Comparison of ENCODE assay signal across 1 cellular context in the genomic region with DNA sequence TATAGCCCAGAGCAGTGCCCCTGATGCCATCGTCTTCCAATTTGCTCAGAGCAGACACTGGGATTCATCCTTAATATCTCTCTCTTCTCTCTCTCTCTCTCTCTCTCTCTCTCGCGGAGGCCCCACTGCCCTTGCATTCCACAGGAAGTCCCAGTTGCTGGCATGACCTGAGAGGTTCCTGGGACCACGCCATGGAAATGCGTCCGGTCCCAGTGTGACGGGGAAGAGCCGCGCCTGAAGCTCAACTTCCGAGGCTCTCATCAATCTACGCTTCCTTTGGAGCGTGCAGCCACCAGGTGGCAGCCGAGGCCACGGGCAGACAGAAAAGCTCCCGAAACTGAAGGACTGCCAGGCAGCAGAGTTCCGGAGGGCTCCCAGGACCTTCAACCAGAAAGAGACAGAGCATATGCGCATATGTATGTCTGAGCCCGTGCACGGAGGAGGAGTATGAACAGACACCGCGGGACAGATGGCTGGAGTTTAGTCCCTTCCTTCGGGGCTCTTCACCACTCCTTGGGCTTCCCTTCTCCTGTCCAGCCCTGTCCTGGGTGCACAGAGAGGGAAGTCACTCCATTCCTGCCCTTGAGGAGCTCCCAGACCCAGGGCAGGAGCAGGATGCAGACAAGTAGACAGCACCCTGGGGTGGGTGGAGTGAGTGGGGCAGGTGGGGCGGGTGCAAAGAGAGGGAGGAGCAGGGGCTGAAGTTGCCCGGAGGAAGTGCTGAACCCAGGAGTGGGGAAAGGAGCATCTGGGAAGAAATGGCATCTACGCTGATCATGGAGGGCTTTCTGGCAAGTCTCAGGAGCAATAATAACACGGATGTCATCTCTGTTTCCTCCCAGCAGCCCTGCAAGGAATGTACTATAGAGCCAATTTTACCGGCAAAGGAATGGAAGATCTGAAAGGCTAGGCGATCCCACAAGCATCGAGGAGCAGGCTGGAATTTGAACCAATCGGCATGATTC.
TF ChIP-seq lines count a peak whose summit lies in the region.

No MANE protein-coding gene starts in this region.

TF ChIP-seq in K562, 482 proteins besides CTCF, POLR2A, EP300 and RAD21 (continued from another document and continues in another):
- TF ChIP-seq, protein P1, sequence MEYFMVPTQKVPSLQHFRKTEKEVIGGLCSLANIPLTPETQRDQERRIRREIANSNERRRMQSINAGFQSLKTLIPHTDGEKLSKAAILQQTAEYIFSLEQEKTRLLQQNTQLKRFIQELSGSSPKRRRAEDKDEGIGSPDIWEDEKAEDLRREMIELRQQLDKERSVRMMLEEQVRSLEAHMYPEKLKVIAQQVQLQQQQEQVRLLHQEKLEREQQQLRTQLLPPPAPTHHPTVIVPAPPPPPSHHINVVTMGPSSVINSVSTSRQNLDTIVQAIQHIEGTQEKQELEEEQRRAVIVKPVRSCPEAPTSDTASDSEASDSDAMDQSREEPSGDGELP (CRISPR knock-in tag; IDR thresholded peaks at IDR 0.05; ENCODE audit: borderline replicate concordance), result peak; percentile 80
- TF ChIP-seq, protein P2, sequence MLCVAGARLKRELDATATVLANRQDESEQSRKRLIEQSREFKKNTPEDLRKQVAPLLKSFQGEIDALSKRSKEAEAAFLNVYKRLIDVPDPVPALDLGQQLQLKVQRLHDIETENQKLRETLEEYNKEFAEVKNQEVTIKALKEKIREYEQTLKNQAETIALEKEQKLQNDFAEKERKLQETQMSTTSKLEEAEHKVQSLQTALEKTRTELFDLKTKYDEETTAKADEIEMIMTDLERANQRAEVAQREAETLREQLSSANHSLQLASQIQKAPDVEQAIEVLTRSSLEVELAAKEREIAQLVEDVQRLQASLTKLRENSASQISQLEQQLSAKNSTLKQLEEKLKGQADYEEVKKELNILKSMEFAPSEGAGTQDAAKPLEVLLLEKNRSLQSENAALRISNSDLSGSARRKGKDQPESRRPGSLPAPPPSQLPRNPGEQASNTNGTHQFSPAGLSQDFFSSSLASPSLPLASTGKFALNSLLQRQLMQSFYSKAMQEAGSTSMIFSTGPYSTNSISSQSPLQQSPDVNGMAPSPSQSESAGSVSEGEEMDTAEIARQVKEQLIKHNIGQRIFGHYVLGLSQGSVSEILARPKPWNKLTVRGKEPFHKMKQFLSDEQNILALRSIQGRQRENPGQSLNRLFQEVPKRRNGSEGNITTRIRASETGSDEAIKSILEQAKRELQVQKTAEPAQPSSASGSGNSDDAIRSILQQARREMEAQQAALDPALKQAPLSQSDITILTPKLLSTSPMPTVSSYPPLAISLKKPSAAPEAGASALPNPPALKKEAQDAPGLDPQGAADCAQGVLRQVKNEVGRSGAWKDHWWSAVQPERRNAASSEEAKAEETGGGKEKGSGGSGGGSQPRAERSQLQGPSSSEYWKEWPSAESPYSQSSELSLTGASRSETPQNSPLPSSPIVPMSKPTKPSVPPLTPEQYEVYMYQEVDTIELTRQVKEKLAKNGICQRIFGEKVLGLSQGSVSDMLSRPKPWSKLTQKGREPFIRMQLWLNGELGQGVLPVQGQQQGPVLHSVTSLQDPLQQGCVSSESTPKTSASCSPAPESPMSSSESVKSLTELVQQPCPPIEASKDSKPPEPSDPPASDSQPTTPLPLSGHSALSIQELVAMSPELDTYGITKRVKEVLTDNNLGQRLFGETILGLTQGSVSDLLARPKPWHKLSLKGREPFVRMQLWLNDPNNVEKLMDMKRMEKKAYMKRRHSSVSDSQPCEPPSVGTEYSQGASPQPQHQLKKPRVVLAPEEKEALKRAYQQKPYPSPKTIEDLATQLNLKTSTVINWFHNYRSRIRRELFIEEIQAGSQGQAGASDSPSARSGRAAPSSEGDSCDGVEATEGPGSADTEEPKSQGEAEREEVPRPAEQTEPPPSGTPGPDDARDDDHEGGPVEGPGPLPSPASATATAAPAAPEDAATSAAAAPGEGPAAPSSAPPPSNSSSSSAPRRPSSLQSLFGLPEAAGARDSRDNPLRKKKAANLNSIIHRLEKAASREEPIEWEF (CRISPR knock-in tag; IDR thresholded peaks at IDR 0.05), result no peak
- TF ChIP-seq ZNF133 (CRISPR knock-in tag; IDR thresholded peaks at IDR 0.05) (no peak), ZNF507 (tag; conservative IDR thresholded peaks at IDR 0.05) (no peak), MTF1 (CRISPR knock-in tag; IDR thresholded peaks at IDR 0.05; ENCODE audit: borderline replicate concordance) (no peak), ZNF41 (CRISPR knock-in tag; conservative IDR thresholded peaks at IDR 0.05) (no peak), CAMTA2 (CRISPR knock-in tag; conservative IDR thresholded peaks at IDR 0.05) (no peak), ZSCAN29 (IDR thresholded peaks at IDR 0.05) (no peak), CBX5 (IDR thresholded peaks at IDR 0.05; ENCODE audit: borderline replicate concordance, low read depth) (no peak), FOXA3 (CRISPR knock-in tag; conservative IDR thresholded peaks at IDR 0.05 in 1 of 2, IDR thresholded peaks at IDR 0.05 in 1 of 2) (no peak), TAF1 (IDR thresholded peaks at IDR 0.05; ENCODE audit: control insufficient read depth, extremely low read depth, insufficient read depth, low read length, severe bottlenecking) (peak; percentile 55), EWSR1 (IDR thresholded peaks at IDR 0.05; ENCODE audit: borderline replicate concordance, low read depth, partially characterized antibody) (no peak), ZNF551 (CRISPR knock-in tag; IDR thresholded peaks at IDR 0.05) (no peak), KLF6 (CRISPR knock-in tag; IDR thresholded peaks at IDR 0.05; ENCODE audit: borderline replicate concordance) (no peak), NFIX (CRISPR knock-in tag; IDR thresholded peaks at IDR 0.05; ENCODE audit: low read depth) (no peak), SRSF7 (optimal IDR thresholded peaks at IDR 0.05; ENCODE audit: low read depth, low read length) (no peak), FIP1L1 (IDR thresholded peaks at IDR 0.05; ENCODE audit: low read depth, low read length, poor library complexity, severe bottlenecking) (no peak), EHMT2 (IDR thresholded peaks at IDR 0.05) (no peak), BRF1 (IDR thresholded peaks at IDR 0.05; ENCODE audit: borderline replicate concordance, extremely low read depth, insufficient read length) (no peak), KAT7 (CRISPR knock-in tag; IDR thresholded peaks at IDR 0.05; ENCODE audit: borderline replicate concordance) (peak; percentile 19; the same call in 1 of the 2 replicates), PRMT5 (CRISPR knock-in tag; IDR thresholded peaks at IDR 0.05) (no peak), SP1 (CRISPR knock-in tag; IDR thresholded peaks at IDR 0.05) (peak; percentile 73; the same call in 1 of the 2 replicates), TCFL5 (CRISPR knock-in tag; conservative IDR thresholded peaks at IDR 0.05) (no peak), SIN3A (IDR thresholded peaks at IDR 0.05; ENCODE audit: borderline replicate concordance in 2 of 2, control insufficient read depth in 1 of 2, low read depth in 2 of 2, low read length in 2 of 2) (peak in 1 of 2 experiments; percentile 43; a peak in 1 of 4 replicates), PHB2 (IDR thresholded peaks at IDR 0.05; ENCODE audit: low read depth) (no peak), NR1H2 (CRISPR knock-in tag; IDR thresholded peaks at IDR 0.05) (no peak; the same call in 1 of the 2 replicates), ZNF175 (CRISPR knock-in tag; IDR thresholded peaks at IDR 0.05; ENCODE audit: low read depth) (no peak), SAFB2 (IDR thresholded peaks at IDR 0.05; ENCODE audit: borderline replicate concordance, low read depth, low read length, severe bottlenecking) (no peak), SETDB1 (IDR thresholded peaks at IDR 0.05; ENCODE audit: low read length) (no peak), ATF7 (IDR thresholded peaks at IDR 0.05) (peak; percentile 81), ZNF589 (CRISPR knock-in tag; IDR thresholded peaks at IDR 0.05; ENCODE audit: low read depth) (peak; percentile 69), ZNF134 (CRISPR knock-in tag; conservative IDR thresholded peaks at IDR 0.05) (no peak), POLR2G (IDR thresholded peaks at IDR 0.05; ENCODE audit: low read depth, low read length) (peak; percentile 80), GATAD2B (IDR thresholded peaks at IDR 0.05; ENCODE audit: borderline replicate concordance) (peak; percentile 89; the same call in 1 of the 2 replicates)
- TF ChIP-seq, protein P3, sequence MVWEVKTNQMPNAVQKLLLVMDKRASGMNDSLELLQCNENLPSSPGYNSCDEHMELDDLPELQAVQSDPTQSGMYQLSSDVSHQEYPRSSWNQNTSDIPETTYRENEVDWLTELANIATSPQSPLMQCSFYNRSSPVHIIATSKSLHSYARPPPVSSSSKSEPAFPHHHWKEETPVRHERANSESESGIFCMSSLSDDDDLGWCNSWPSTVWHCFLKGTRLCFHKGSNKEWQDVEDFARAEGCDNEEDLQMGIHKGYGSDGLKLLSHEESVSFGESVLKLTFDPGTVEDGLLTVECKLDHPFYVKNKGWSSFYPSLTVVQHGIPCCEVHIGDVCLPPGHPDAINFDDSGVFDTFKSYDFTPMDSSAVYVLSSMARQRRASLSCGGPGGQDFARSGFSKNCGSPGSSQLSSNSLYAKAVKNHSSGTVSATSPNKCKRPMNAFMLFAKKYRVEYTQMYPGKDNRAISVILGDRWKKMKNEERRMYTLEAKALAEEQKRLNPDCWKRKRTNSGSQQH (CRISPR knock-in tag; IDR thresholded peaks at IDR 0.05), result 0 out of 2 replicates have a peak, but pooled peaks have one; percentile 7
- TF ChIP-seq, protein P4, sequence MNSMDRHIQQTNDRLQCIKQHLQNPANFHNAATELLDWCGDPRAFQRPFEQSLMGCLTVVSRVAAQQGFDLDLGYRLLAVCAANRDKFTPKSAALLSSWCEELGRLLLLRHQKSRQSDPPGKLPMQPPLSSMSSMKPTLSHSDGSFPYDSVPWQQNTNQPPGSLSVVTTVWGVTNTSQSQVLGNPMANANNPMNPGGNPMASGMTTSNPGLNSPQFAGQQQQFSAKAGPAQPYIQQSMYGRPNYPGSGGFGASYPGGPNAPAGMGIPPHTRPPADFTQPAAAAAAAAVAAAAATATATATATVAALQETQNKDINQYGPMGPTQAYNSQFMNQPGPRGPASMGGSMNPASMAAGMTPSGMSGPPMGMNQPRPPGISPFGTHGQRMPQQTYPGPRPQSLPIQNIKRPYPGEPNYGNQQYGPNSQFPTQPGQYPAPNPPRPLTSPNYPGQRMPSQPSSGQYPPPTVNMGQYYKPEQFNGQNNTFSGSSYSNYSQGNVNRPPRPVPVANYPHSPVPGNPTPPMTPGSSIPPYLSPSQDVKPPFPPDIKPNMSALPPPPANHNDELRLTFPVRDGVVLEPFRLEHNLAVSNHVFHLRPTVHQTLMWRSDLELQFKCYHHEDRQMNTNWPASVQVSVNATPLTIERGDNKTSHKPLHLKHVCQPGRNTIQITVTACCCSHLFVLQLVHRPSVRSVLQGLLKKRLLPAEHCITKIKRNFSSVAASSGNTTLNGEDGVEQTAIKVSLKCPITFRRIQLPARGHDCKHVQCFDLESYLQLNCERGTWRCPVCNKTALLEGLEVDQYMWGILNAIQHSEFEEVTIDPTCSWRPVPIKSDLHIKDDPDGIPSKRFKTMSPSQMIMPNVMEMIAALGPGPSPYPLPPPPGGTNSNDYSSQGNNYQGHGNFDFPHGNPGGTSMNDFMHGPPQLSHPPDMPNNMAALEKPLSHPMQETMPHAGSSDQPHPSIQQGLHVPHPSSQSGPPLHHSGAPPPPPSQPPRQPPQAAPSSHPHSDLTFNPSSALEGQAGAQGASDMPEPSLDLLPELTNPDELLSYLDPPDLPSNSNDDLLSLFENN (IDR thresholded peaks at IDR 0.05; ENCODE audit: low read depth in 2 of 2, low read length in 2 of 2), result no peak
- TF ChIP-seq, protein P5, sequence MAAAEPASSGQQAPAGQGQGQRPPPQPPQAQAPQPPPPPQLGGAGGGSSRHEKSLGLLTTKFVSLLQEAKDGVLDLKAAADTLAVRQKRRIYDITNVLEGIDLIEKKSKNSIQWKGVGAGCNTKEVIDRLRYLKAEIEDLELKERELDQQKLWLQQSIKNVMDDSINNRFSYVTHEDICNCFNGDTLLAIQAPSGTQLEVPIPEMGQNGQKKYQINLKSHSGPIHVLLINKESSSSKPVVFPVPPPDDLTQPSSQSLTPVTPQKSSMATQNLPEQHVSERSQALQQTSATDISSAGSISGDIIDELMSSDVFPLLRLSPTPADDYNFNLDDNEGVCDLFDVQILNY (CRISPR knock-in tag; IDR thresholded peaks at IDR 0.05), result no peak
- TF ChIP-seq, protein P6, sequence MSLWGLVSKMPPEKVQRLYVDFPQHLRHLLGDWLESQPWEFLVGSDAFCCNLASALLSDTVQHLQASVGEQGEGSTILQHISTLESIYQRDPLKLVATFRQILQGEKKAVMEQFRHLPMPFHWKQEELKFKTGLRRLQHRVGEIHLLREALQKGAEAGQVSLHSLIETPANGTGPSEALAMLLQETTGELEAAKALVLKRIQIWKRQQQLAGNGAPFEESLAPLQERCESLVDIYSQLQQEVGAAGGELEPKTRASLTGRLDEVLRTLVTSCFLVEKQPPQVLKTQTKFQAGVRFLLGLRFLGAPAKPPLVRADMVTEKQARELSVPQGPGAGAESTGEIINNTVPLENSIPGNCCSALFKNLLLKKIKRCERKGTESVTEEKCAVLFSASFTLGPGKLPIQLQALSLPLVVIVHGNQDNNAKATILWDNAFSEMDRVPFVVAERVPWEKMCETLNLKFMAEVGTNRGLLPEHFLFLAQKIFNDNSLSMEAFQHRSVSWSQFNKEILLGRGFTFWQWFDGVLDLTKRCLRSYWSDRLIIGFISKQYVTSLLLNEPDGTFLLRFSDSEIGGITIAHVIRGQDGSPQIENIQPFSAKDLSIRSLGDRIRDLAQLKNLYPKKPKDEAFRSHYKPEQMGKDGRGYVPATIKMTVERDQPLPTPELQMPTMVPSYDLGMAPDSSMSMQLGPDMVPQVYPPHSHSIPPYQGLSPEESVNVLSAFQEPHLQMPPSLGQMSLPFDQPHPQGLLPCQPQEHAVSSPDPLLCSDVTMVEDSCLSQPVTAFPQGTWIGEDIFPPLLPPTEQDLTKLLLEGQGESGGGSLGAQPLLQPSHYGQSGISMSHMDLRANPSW (CRISPR knock-in tag; IDR thresholded peaks at IDR 0.05), result 0 out of 2 replicates have a peak, but pooled peaks have one; percentile 52
- TF ChIP-seq, protein P7, sequence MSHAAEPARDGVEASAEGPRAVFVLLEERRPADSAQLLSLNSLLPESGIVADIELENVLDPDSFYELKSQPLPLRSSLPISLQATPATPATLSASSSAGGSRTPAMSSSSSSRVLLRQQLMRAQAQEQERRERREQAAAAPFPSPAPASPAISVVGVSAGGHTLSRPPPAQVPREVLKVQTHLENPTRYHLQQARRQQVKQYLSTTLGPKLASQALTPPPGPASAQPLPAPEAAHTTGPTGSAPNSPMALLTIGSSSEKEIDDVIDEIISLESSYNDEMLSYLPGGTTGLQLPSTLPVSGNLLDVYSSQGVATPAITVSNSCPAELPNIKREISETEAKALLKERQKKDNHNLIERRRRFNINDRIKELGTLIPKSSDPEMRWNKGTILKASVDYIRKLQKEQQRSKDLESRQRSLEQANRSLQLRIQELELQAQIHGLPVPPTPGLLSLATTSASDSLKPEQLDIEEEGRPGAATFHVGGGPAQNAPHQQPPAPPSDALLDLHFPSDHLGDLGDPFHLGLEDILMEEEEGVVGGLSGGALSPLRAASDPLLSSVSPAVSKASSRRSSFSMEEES (CRISPR knock-in tag; IDR thresholded peaks at IDR 0.05), result no peak
- TF ChIP-seq, protein P8, sequence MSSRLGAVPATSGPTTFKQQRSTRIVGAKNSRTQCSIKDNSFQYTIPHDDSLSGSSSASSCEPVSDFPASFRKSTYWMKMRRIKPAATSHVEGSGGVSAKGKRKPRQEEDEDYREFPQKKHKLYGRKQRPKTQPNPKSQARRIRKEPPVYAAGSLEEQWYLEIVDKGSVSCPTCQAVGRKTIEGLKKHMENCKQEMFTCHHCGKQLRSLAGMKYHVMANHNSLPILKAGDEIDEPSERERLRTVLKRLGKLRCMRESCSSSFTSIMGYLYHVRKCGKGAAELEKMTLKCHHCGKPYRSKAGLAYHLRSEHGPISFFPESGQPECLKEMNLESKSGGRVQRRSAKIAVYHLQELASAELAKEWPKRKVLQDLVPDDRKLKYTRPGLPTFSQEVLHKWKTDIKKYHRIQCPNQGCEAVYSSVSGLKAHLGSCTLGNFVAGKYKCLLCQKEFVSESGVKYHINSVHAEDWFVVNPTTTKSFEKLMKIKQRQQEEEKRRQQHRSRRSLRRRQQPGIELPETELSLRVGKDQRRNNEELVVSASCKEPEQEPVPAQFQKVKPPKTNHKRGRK (tag; IDR thresholded peaks at IDR 0.05), result no peak
